Comparison of ENCODE assay signal across 16 cellular contexts in the genomic region with DNA sequence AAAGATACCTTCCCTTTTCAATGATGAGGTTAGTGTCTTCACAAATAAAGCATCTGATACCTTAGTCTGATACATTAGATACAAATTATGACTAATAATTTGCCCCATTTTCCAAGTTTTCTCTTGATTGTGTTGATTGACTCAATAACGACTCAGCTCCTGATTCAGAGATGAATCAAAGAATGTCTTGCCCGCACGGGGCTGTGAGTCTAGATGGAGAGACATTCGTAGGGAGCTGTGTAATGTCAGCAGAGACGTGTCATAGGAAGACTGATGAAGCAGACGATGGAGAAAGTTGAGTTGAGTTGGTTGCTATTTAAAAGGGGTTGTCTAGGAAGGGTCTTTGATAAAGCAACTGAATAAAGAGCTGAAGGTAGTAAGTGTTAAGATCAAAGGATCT.
DNase-seq lines count a peak whose midpoint lies in the region; ATAC-seq lines count a peak whose summit lies in the region.
"Had no signal": no experiment of that assay in that cellular context is flagged by ENCODE, and none has a peak within 500 bp of the region (broad histone marks: within the 10 kb centered on the region; RNA-seq: fewer than 3 reads in every experiment).

No MANE protein-coding gene starts in this region.

- DNase-seq in activated CD4-positive, CD25-positive, alpha-beta regulatory T cell (lab: John Stamatoyannopoulos, UW): no peak
- DNase-seq in activated naive CD8-positive, alpha-beta T cell treated with anti-CD3 and anti-CD28 coated beads, Interleukin-2, amount 50 U/mL, for 24 hours: no peak
- no peak for DNase-seq in activated naive CD8-positive, alpha-beta T cell treated with anti-CD3 and anti-CD28 coated beads for 36 hours
- DNase-seq in activated naive CD4-positive, alpha-beta T cell treated with anti-CD3 and anti-CD28 coated beads, Interleukin-2, amount 50 U/mL, for 72 hours (ENCODE audit: low spot score in 2 of 2): no peak
- DNase-seq in stimulated activated CD4-positive, alpha-beta T cell treated with anti-CD3 and anti-CD28 coated beads, Interleukin-4, amount 100 ng/mL, for 1 hour: peak; percentile 28
- DNase-seq in NCI-H2107 (lab: John Stamatoyannopoulos, UW): no peak
- no peak for DNase-seq in activated CD8-positive, alpha-beta memory T cell treated with anti-CD3 and anti-CD28 coated beads, Interleukin-2, amount 50 U/mL, for 48 hours
- DNase-seq: CD8-positive, alpha-beta memory T cell; DND-41; GDM1; GOT3; MV-4-11; NCI-H1436; NCI-H69; PC-3 had no signal

- peaks cover 5% of the 10 kb centered on the region for H3K4me1 Mint-ChIP-seq in activated naive CD8-positive, alpha-beta T cell treated with anti-CD3 and anti-CD28 coated beads, Interleukin-2, amount 50 U/mL, for 24 hours
- H3K4me1 Mint-ChIP-seq in activated naive CD8-positive, alpha-beta T cell treated with anti-CD3 and anti-CD28 coated beads for 36 hours: no peaks in the 10 kb centered on the region
- H3K4me1 Mint-ChIP-seq: CD8-positive, alpha-beta memory T cell had no signal

- peaks cover 3% of the 10 kb centered on the region for H3K27me3 Mint-ChIP-seq in activated naive CD8-positive, alpha-beta T cell treated with anti-CD3 and anti-CD28 coated beads, Interleukin-2, amount 50 U/mL, for 24 hours
- peaks cover 5% of the 10 kb centered on the region for H3K27me3 Mint-ChIP-seq in activated naive CD8-positive, alpha-beta T cell treated with anti-CD3 and anti-CD28 coated beads for 36 hours

- peak; percentile 70 to 76 for ATAC-seq in activated CD4-positive, CD25-positive, alpha-beta regulatory T cell treated with anti-CD3 and anti-CD28 coated beads, Interleukin-2, amount 50 U/mL, for 24 hours
- peak; percentile 65 for ATAC-seq in activated naive CD8-positive, alpha-beta T cell treated with anti-CD3 and anti-CD28 coated beads, Interleukin-2, amount 50 U/mL, for 24 hours
- peak; percentile 84 to 97 for ATAC-seq in activated naive CD4-positive, alpha-beta T cell treated with anti-CD3 and anti-CD28 coated beads, Interleukin-2, amount 50 U/mL, for 72 hours
- ATAC-seq: PC-3 had no signal

- peaks cover 8% of the 10 kb centered on the region for H3K9me3 Mint-ChIP-seq in activated naive CD8-positive, alpha-beta T cell treated with anti-CD3 and anti-CD28 coated beads, Interleukin-2, amount 50 U/mL, for 24 hours
- H3K9me3 Mint-ChIP-seq in activated naive CD8-positive, alpha-beta T cell treated with anti-CD3 and anti-CD28 coated beads for 36 hours: no peaks in the 10 kb centered on the region
- H3K9me3 Mint-ChIP-seq in activated naive CD4-positive, alpha-beta T cell treated with anti-CD3 and anti-CD28 coated beads, Interleukin-2, amount 50 U/mL, for 72 hours: peaks cover 0 to 19% of the 10 kb centered on the region in 2 donors

- no peaks in the 10 kb centered on the region for H3K36me3 Mint-ChIP-seq in activated naive CD8-positive, alpha-beta T cell treated with anti-CD3 and anti-CD28 coated beads, Interleukin-2, amount 50 U/mL, for 24 hours (ENCODE audit: low read depth)
- no peaks in the 10 kb centered on the region for H3K36me3 Mint-ChIP-seq in activated naive CD8-positive, alpha-beta T cell treated with anti-CD3 and anti-CD28 coated beads for 36 hours
- H3K36me3 Mint-ChIP-seq in activated naive CD4-positive, alpha-beta T cell treated with anti-CD3 and anti-CD28 coated beads, Interleukin-2, amount 50 U/mL, for 72 hours: peaks cover 5 to 83% of the 10 kb centered on the region in 2 donors
- H3K36me3 Mint-ChIP-seq: CD8-positive, alpha-beta memory T cell had no signal

- H3K4me3 Mint-ChIP-seq in activated naive CD8-positive, alpha-beta T cell treated with anti-CD3 and anti-CD28 coated beads, Interleukin-2, amount 50 U/mL, for 24 hours: no peak overlapping the region
- H3K4me3 Mint-ChIP-seq in activated naive CD8-positive, alpha-beta T cell treated with anti-CD3 and anti-CD28 coated beads for 36 hours: no peak overlapping the region
- H3K4me3 Mint-ChIP-seq: CD8-positive, alpha-beta memory T cell had no signal

- no peak overlapping the region for H3K27ac Mint-ChIP-seq in activated naive CD8-positive, alpha-beta T cell treated with anti-CD3 and anti-CD28 coated beads, Interleukin-2, amount 50 U/mL, for 24 hours
- H3K27ac Mint-ChIP-seq in activated naive CD8-positive, alpha-beta T cell treated with anti-CD3 and anti-CD28 coated beads for 36 hours: no peak overlapping the region
- peak overlapping the region; percentile 28 to 76 for H3K27ac Mint-ChIP-seq in activated naive CD4-positive, alpha-beta T cell treated with anti-CD3 and anti-CD28 coated beads, Interleukin-2, amount 50 U/mL, for 72 hours
- H3K27ac Mint-ChIP-seq: CD8-positive, alpha-beta memory T cell had no signal

Comparison
In these comparisons a context has a peak if more than half of its experiments do, and no peak if none do; other contexts are left out.
1. H3K27ac Mint-ChIP-seq: peak in activated naive CD4-positive, alpha-beta T cell treated with anti-CD3 and anti-CD28 coated beads, Interleukin-2, amount 50 U/mL, for 72 hours (2 of 2); none in activated naive CD8-positive, alpha-beta T cell treated with anti-CD3 and anti-CD28 coated beads, Interleukin-2, amount 50 U/mL, for 24 hours (single experiment) and activated naive CD8-positive, alpha-beta T cell treated with anti-CD3 and anti-CD28 coated beads for 36 hours (single experiment).
2. Peak in every context shown above with its lines, with median percentiles within 50 percentile points of each other: ATAC-seq.